19 cellular contexts compared by ENCODE assay signal in the genomic region with DNA sequence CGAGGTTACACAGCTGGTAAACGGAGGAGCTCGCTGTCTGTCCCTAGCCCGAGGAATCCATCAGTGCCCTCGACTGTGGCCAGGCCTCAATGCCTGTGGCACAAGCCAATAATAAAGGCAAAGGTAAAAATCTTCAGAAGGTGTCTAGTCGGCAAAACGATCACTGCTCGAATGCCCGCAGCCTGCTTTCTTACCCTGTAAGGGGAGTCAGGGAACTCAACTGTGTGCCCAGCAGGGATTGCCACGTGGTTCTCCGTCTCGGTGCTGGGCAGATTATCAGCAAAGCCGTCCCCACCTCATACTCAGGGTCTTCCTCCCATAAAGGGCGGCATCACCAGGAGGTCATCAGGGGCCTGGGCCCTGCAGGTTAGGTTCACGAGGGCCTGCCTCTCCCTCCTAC.
DNase-seq lines count a peak whose midpoint lies in the region; ATAC-seq, FAIRE-seq and TF ChIP-seq lines count a peak whose summit lies in the region.
"Had no signal": no experiment of that assay in that cellular context is flagged by ENCODE, and none has a peak within 500 bp of the region (broad histone marks: within the 10 kb centered on the region; RNA-seq: fewer than 3 reads in every experiment).

No MANE protein-coding gene starts in this region.

- H4K20me1 ChIP-seq in HepG2 (ENCODE audit: insufficient read depth, low read length) (no peaks in the 10 kb centered on the region), IMR-90 (ENCODE audit: insufficient read depth, low read length) (no peaks in the 10 kb centered on the region; the same call in 1 of the 2 replicates), osteoblast (ENCODE audit: insufficient read depth, low read length) (no peaks in the 10 kb centered on the region)

- CTCF ChIA-PET in HepG2 (lab: Yijun Ruan, JAX; ENCODE audit: low intra/inter-chr PET ratio, low total read pairs) (no interaction called here), IMR-90 (lab: Yijun Ruan, JAX) (no interaction called here)

- H3K27me3 ChIP-seq in HepG2 (ENCODE audit: control insufficient read depth in 1 of 2, insufficient read depth in 2 of 2, low read length in 2 of 2): peaks cover 0 to 55% of the 10 kb centered on the region in 2 experiments; a peak in 2 of 5 replicates
- H3K27me3 ChIP-seq in right lobe of liver: no peaks in the 10 kb centered on the region
- H3K27me3 ChIP-seq in IMR-90 (ENCODE audit: control insufficient read depth, insufficient read depth, low read length): peaks cover 4% of the 10 kb centered on the region; the same call in 1 of the 2 replicates
- H3K27me3 ChIP-seq in osteoblast (ENCODE audit: insufficient read depth, low read length): peaks cover 4% of the 10 kb centered on the region
- peaks cover 69% of the 10 kb centered on the region for H3K27me3 ChIP-seq in upper lobe of right lung
- H3K27me3 ChIP-seq in foreskin keratinocyte: peaks cover 5% of the 10 kb centered on the region
- H3K27me3 ChIP-seq: BE2C had no signal

- in situ Hi-C loops in HepG2 (cut with HindIII; ENCODE audit: extremely low pct_ligation_motif_present, low pct_unique_long_range_greater_than_20kb): no loop called here
- in situ Hi-C loops in IMR-90 (cut with MboI; ENCODE audit: low sequenced_read_pairs): no loop called here

- no peak overlapping the region for H3K4me2 ChIP-seq in HepG2 (ENCODE audit: low read depth, low read length)
- H3K4me2 ChIP-seq in IMR-90 (ENCODE audit: low read depth, low read length): no peak overlapping the region
- H3K4me2 ChIP-seq in osteoblast (ENCODE audit: insufficient read depth, low read length): no peak overlapping the region

- TF ChIP-seq EP300 in HepG2 (IDR thresholded peaks at IDR 0.05; ENCODE audit: low read depth in 2 of 2, low read length in 2 of 2): no peak
- no peak for TF ChIP-seq EP300 in HepG2 (CRISPR knock-in tag; IDR thresholded peaks at IDR 0.05; ENCODE audit: borderline replicate concordance)

- POLR2A ChIA-PET in HepG2 (lab: Yijun Ruan, JAX) (no interaction called here), IMR-90 (lab: Charles Lee; ENCODE audit: unreplicated experiment) (no interaction called here)

- no peaks in the 10 kb centered on the region for H3K79me2 ChIP-seq in HepG2 (ENCODE audit: insufficient read depth, low read length)
- no peaks in the 10 kb centered on the region for H3K79me2 ChIP-seq in osteoblast (ENCODE audit: insufficient read depth, low read length)

- no peak overlapping the region for H2BK5ac ChIP-seq in IMR-90 (ENCODE audit: low read depth, low read length, poor library complexity, severe bottlenecking)

- no peaks in the 10 kb centered on the region for H3K9me1 ChIP-seq in IMR-90 (ENCODE audit: insufficient read depth, low read length)

- H4K8ac ChIP-seq in IMR-90 (ENCODE audit: low read depth in 2 of 2, low read length in 2 of 2): no peak overlapping the region

- H3K27ac ChIP-seq in HepG2 (ENCODE audit: extremely low read length, insufficient read depth, low read length): no peak overlapping the region
- H3K27ac ChIP-seq in right lobe of liver: no peak overlapping the region
- no peak overlapping the region for H3K27ac ChIP-seq in IMR-90 (ENCODE audit: insufficient read depth, low read length)
- no peak overlapping the region for H3K27ac ChIP-seq in osteoblast (ENCODE audit: low read depth, low read length)
- H3K27ac ChIP-seq in upper lobe of right lung: no peak overlapping the region
- no peak overlapping the region for H3K27ac ChIP-seq in foreskin keratinocyte
- H3K27ac ChIP-seq: GM23248, HL-60 had no signal

- DNase-seq in HepG2 (ENCODE audit: low spot score) (no peak), right lobe of liver (no peak), IMR-90 (no peak), osteoblast (ENCODE audit: insufficient read length, low spot score, missing footprints) (peak; percentile 51), upper lobe of right lung (no peak), NCI-H2081 treated with DMSO at 0.1 percent for 48 hours (lab: John Stamatoyannopoulos, UW) (no peak), foreskin keratinocyte (no peak)
- DNase-seq: ACHN; BE2C; C1 segment of cervical spinal cord; Caco-2; CD4-positive, alpha-beta T cell; GM23248; HCEC 1CT had no signal

- H4K91ac ChIP-seq in IMR-90 (ENCODE audit: insufficient read depth, low read depth, low read length): no peak overlapping the region

- H3K4ac ChIP-seq in IMR-90 (ENCODE audit: low read depth, low read length): no peak overlapping the region

- H2AFZ ChIP-seq in HepG2 (ENCODE audit: low read length) (no peak overlapping the region), IMR-90 (replicated peaks; ENCODE audit: low read length, poor library complexity) (no peak overlapping the region), osteoblast (ENCODE audit: low read length) (no peak overlapping the region)
- H2AFZ ChIP-seq: GM23248 had no signal

- H3K56ac ChIP-seq in IMR-90 (ENCODE audit: extremely low read depth, insufficient read depth, low read length): no peak overlapping the region

- H4K5ac ChIP-seq in IMR-90 (ENCODE audit: low read depth, low read length): no peak overlapping the region

- TF ChIP-seq CTCF in HepG2 (CRISPR knock-in tag; IDR thresholded peaks at IDR 0.05) (no peak), right lobe of liver (IDR thresholded peaks at IDR 0.05) (no peak), IMR-90 (conservative IDR thresholded peaks at IDR 0.05; ENCODE audit: low read depth, low read length) (no peak), osteoblast (IDR thresholded peaks at IDR 0.05; ENCODE audit: extremely low read depth, low read depth, low read length) (no peak), upper lobe of right lung (IDR thresholded peaks at IDR 0.05) (no peak), foreskin keratinocyte (conservative IDR thresholded peaks at IDR 0.05) (no peak)

- no peak for FAIRE-seq in HepG2 (lab: Jason Lieb, UNC)
- FAIRE-seq: D721Med, G401.6, GM12891, GM18507 had no signal

- H3K4me1 ChIP-seq in HepG2 (ENCODE audit: insufficient read depth, low read length) (no peaks in the 10 kb centered on the region), right lobe of liver (no peaks in the 10 kb centered on the region), IMR-90 (ENCODE audit: control insufficient read depth, insufficient read depth, low read length) (no peaks in the 10 kb centered on the region), osteoblast (ENCODE audit: insufficient read depth, low read length) (no peaks in the 10 kb centered on the region), upper lobe of right lung (no peaks in the 10 kb centered on the region), foreskin keratinocyte (no peaks in the 10 kb centered on the region)
- H3K4me1 ChIP-seq: BE2C, Caco-2 had no signal

- no TSS peak for BruUV-seq in HepG2 (replicated peaks; lab: Mats Ljungman, UMichigan)
- no TSS peak for BruUV-seq in IMR-90 (replicated peaks; lab: Mats Ljungman, UMichigan)

- no peak overlapping the region for H2AK5ac ChIP-seq in IMR-90 (ENCODE audit: low read depth, low read length)

- H3K23ac ChIP-seq in IMR-90 (ENCODE audit: low read depth, low read length): no peak overlapping the region

- H2AK9ac ChIP-seq in IMR-90 (replicated peaks; ENCODE audit: low read depth, low read length, poor library complexity): no peak overlapping the region

- H3K9ac ChIP-seq in HepG2 (ENCODE audit: insufficient read depth, low read depth, low read length) (no peak overlapping the region), IMR-90 (ENCODE audit: low read depth, low read length) (no peak overlapping the region)
- H3K9ac ChIP-seq: GM23248 had no signal

- H3K4me3 ChIP-seq in HepG2 (replicated peaks in 1 of 3; ENCODE audit: insufficient read depth in 1 of 3, low read depth in 2 of 3, low read length in 3 of 3) (no peak overlapping the region), right lobe of liver (no peak overlapping the region), IMR-90 (ENCODE audit: insufficient read depth, low read depth, low read length) (no peak overlapping the region), osteoblast (ENCODE audit: insufficient read depth, low read length) (no peak overlapping the region), upper lobe of right lung (no peak overlapping the region)
- H3K4me3 ChIP-seq: GM23248 had no signal

- no peak for TF ChIP-seq RAD21 in HepG2 (CRISPR knock-in tag; IDR thresholded peaks at IDR 0.05)
- TF ChIP-seq RAD21 in IMR-90 (IDR thresholded peaks at IDR 0.05; ENCODE audit: low read length): no peak

- intact Hi-C loops in HepG2 (cut with micrococcal nuclease; ENCODE audit: unreplicated experiment): no loop called here
- intact Hi-C loops in right lobe of liver (cut with DNase I): no loop called here
- intact Hi-C loops in IMR-90 (cut with micrococcal nuclease): no loop called here
- intact Hi-C loops in upper lobe of right lung (cut with DNase I): no loop called here

- no peaks in the 10 kb centered on the region for H3K9me3 ChIP-seq in HepG2 (ENCODE audit: low read length)
- no peaks in the 10 kb centered on the region for H3K9me3 ChIP-seq in right lobe of liver
- H3K9me3 ChIP-seq in IMR-90 (ENCODE audit: control insufficient read depth, insufficient read depth, low read length): no peaks in the 10 kb centered on the region
- no peaks in the 10 kb centered on the region for H3K9me3 ChIP-seq in osteoblast (ENCODE audit: low read depth, low read length)
- H3K9me3 ChIP-seq in upper lobe of right lung: no peaks in the 10 kb centered on the region
- H3K9me3 ChIP-seq: BE2C, Caco-2 had no signal

- WGBS in HepG2 (ENCODE audit: low lambda C conversion rate): 11% methylated on average over 9 of the region's 15 CpGs
- WGBS in right lobe of liver (ENCODE audit: insufficient coverage, low coverage, low lambda C conversion rate, missing lambda C conversion rate): 56% methylated on average over 7 of the region's 15 CpGs
- WGBS in IMR-90 (ENCODE audit: extremely low coverage in 2 of 2, insufficient read length in 1 of 2), 2 experiments: 59% methylated on average over 14 of the region's 15 CpGs; no CpG with 5 or more reads in 1 of the 2 experiments

- H2BK15ac ChIP-seq in IMR-90 (ENCODE audit: low read depth, low read length): no peak overlapping the region

- no peak overlapping the region for H3K14ac ChIP-seq in IMR-90 (replicated peaks; ENCODE audit: low read depth, low read length)

- H2BK120ac ChIP-seq in IMR-90 (ENCODE audit: low read depth, low read length): no peak overlapping the region

- dilution Hi-C loops in IMR-90 (cut with HindIII; ENCODE audit: low sequenced_read_pairs, unreplicated experiment): no loop called here

- TF ChIP-seq POLR2A in HepG2 (IDR thresholded peaks at IDR 0.05; ENCODE audit: insufficient read depth in 1 of 2, low read depth in 2 of 2, low read length in 2 of 2) (no peak), right lobe of liver (IDR thresholded peaks at IDR 0.05) (no peak), IMR-90 (IDR thresholded peaks at IDR 0.05; ENCODE audit: low read depth, low read length) (no peak)

- no peak overlapping the region for H2BK20ac ChIP-seq in IMR-90 (ENCODE audit: low read depth, low read length)

- no peaks in the 10 kb centered on the region for H3K79me1 ChIP-seq in IMR-90 (ENCODE audit: low read depth in 1 of 2, low read length in 2 of 2)

- no peak overlapping the region for H3K18ac ChIP-seq in IMR-90 (ENCODE audit: low read depth, low read length)

- ATAC-seq in HepG2 (no peak), right lobe of liver (no peak), IMR-90 (ENCODE audit: low read depth) (no peak), upper lobe of right lung (no peak), foreskin keratinocyte (no peak)

- no peaks in the 10 kb centered on the region for H3K36me3 ChIP-seq in HepG2 (replicated peaks in 1 of 2; ENCODE audit: control insufficient read depth in 1 of 2, insufficient read depth in 2 of 2, low read length in 2 of 2)
- H3K36me3 ChIP-seq in right lobe of liver: no peaks in the 10 kb centered on the region
- H3K36me3 ChIP-seq in IMR-90 (ENCODE audit: control insufficient read depth, insufficient read depth, low read length): no peaks in the 10 kb centered on the region
- H3K36me3 ChIP-seq in osteoblast (ENCODE audit: insufficient read depth, low read length): no peaks in the 10 kb centered on the region
- H3K36me3 ChIP-seq in upper lobe of right lung: no peaks in the 10 kb centered on the region
- H3K36me3 ChIP-seq: BE2C had no signal
